ENCODE assay signal across 1 cellular context in the genomic region with DNA sequence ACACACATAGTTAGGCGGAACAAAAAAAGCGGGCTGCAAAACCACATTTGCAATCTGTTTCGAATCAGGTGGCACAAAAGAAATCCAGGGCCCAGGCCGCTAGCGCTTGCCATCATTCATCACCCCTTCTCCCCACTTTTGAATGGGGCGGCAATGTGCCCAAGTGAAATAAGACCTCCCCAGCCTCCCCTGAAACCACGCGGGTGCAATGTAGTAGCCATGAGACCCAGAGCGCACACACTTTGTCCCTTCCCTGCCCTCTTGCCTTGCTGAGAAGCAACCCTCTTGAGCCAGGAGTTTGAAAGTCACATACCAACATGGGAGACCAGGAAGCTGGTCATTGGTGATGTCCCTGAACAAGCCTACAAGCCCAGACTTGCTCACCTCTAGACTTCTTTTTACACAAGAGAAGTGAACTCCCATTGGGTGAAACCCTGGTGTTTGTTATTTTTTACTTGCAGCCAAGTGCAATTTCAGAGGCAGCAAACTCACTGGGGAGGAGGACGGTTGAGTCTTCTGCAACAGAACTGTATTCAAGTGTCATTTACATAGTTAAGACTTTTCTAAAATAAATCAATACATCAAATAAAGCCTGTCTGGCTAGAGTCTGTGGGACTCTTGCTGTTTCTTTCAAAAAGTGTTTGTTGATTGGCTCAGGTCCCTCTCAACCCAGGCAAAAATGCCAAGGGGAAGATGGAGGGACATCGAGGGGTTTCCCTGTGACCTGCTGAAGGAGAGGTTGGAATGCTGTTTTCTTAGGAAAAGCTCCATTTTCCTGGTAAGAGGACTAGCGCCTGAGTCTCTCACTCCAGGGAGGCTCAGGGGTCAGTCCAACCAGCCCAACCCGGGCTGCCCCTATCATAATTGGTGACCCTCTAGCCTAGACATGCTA.
TF ChIP-seq lines count a peak whose summit lies in the region.

No MANE protein-coding gene starts in this region.

TF ChIP-seq in HepG2, 621 proteins besides CTCF, POLR2A, EP300 and RAD21 (continued from another document and continues in another):
- TF ChIP-seq ZNF292 (CRISPR knock-in tag; IDR thresholded peaks at IDR 0.05; ENCODE audit: borderline replicate concordance, low read depth), result peak; percentile 24; the same call in 1 of the 2 replicates
- TF ChIP-seq, protein P1, sequence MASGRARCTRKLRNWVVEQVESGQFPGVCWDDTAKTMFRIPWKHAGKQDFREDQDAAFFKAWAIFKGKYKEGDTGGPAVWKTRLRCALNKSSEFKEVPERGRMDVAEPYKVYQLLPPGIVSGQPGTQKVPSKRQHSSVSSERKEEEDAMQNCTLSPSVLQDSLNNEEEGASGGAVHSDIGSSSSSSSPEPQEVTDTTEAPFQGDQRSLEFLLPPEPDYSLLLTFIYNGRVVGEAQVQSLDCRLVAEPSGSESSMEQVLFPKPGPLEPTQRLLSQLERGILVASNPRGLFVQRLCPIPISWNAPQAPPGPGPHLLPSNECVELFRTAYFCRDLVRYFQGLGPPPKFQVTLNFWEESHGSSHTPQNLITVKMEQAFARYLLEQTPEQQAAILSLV (CRISPR knock-in tag; IDR thresholded peaks at IDR 0.05; ENCODE audit: borderline replicate concordance), result 0 out of 2 replicates have a peak, but pooled peaks have one; percentile 47
- TF ChIP-seq, protein P2, sequence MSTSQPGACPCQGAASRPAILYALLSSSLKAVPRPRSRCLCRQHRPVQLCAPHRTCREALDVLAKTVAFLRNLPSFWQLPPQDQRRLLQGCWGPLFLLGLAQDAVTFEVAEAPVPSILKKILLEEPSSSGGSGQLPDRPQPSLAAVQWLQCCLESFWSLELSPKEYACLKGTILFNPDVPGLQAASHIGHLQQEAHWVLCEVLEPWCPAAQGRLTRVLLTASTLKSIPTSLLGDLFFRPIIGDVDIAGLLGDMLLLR (CRISPR knock-in tag; IDR thresholded peaks at IDR 0.05), result 0 out of 2 replicates have a peak, but pooled peaks have one; percentile 15
- TF ChIP-seq ZNF264 (CRISPR knock-in tag; IDR thresholded peaks at IDR 0.05), result 0 out of 2 replicates have a peak, but pooled peaks have one; percentile 22
- TF ChIP-seq ZNF598 (CRISPR knock-in tag; IDR thresholded peaks at IDR 0.05; ENCODE audit: borderline replicate concordance), result no peak
- TF ChIP-seq HNF4A (CRISPR knock-in tag; IDR thresholded peaks at IDR 0.05), result 0 out of 2 replicates have a peak, but pooled peaks have one; percentile 11
- TF ChIP-seq, protein P3, sequence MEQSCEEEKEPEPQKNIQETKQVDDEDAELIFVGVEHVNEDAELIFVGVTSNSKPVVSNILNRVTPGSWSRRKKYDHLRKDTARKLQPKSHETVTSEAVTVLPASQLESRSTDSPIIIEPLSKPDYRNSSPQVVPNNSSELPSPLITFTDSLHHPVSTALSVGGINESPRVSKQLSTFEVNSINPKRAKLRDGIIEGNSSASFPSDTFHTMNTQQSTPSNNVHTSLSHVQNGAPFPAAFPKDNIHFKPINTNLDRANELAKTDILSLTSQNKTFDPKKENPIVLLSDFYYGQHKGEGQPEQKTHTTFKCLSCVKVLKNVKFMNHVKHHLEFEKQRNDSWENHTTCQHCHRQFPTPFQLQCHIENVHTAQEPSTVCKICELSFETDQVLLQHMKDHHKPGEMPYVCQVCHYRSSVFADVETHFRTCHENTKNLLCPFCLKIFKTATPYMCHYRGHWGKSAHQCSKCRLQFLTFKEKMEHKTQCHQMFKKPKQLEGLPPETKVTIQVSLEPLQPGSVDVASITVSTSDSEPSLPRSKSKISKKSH (CRISPR knock-in tag; IDR thresholded peaks at IDR 0.05; ENCODE audit: borderline replicate concordance), result 0 out of 2 replicates have a peak, but pooled peaks have one; percentile 47
- TF ChIP-seq, protein P4, sequence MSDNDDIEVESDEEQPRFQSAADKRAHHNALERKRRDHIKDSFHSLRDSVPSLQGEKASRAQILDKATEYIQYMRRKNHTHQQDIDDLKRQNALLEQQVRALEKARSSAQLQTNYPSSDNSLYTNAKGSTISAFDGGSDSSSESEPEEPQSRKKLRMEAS (IDR thresholded peaks at IDR 0.05), result no peak; the same call in 1 of the 2 replicates
- no peak for TF ChIP-seq SUZ12 (IDR thresholded peaks at IDR 0.05; ENCODE audit: low read depth, low read length)
- TF ChIP-seq SOX6 (IDR thresholded peaks at IDR 0.05), result no peak
- peak; percentile 41; the same call in 1 of the 2 replicates for TF ChIP-seq SOX6 (CRISPR knock-in tag; IDR thresholded peaks at IDR 0.05)
- TF ChIP-seq ZBTB38 (CRISPR knock-in tag; IDR thresholded peaks at IDR 0.05), result peak; percentile 43; the same call in 1 of the 2 replicates
- peak; percentile 44; the same call in 1 of the 2 replicates for TF ChIP-seq HDAC1 (CRISPR knock-in tag; IDR thresholded peaks at IDR 0.05)
- TF ChIP-seq TP53 (CRISPR knock-in tag; conservative IDR thresholded peaks at IDR 0.05), result peak; percentile 96
- TF ChIP-seq, protein P5, sequence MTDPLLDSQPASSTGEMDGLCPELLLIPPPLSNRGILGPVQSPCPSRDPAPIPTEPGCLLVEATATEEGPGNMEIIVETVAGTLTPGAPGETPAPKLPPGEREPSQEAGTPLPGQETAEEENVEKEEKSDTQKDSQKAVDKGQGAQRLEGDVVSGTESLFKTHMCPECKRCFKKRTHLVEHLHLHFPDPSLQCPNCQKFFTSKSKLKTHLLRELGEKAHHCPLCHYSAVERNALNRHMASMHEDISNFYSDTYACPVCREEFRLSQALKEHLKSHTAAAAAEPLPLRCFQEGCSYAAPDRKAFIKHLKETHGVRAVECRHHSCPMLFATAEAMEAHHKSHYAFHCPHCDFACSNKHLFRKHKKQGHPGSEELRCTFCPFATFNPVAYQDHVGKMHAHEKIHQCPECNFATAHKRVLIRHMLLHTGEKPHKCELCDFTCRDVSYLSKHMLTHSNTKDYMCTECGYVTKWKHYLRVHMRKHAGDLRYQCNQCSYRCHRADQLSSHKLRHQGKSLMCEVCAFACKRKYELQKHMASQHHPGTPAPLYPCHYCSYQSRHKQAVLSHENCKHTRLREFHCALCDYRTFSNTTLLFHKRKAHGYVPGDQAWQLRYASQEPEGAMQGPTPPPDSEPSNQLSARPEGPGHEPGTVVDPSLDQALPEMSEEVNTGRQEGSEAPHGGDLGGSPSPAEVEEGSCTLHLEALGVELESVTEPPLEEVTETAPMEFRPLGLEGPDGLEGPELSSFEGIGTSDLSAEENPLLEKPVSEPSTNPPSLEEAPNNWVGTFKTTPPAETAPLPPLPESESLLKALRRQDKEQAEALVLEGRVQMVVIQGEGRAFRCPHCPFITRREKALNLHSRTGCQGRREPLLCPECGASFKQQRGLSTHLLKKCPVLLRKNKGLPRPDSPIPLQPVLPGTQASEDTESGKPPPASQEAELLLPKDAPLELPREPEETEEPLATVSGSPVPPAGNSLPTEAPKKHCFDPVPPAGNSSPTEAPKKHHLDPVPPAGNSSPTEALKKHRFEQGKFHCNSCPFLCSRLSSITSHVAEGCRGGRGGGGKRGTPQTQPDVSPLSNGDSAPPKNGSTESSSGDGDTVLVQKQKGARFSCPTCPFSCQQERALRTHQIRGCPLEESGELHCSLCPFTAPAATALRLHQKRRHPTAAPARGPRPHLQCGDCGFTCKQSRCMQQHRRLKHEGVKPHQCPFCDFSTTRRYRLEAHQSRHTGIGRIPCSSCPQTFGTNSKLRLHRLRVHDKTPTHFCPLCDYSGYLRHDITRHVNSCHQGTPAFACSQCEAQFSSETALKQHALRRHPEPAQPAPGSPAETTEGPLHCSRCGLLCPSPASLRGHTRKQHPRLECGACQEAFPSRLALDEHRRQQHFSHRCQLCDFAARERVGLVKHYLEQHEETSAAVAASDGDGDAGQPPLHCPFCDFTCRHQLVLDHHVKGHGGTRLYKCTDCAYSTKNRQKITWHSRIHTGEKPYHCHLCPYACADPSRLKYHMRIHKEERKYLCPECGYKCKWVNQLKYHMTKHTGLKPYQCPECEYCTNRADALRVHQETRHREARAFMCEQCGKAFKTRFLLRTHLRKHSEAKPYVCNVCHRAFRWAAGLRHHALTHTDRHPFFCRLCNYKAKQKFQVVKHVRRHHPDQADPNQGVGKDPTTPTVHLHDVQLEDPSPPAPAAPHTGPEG (CRISPR knock-in tag; IDR thresholded peaks at IDR 0.05), result 0 out of 2 replicates have a peak, but pooled peaks have one; percentile 36
- TF ChIP-seq, protein P6, sequence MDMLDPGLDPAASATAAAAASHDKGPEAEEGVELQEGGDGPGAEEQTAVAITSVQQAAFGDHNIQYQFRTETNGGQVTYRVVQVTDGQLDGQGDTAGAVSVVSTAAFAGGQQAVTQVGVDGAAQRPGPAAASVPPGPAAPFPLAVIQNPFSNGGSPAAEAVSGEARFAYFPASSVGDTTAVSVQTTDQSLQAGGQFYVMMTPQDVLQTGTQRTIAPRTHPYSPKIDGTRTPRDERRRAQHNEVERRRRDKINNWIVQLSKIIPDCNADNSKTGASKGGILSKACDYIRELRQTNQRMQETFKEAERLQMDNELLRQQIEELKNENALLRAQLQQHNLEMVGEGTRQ (IDR thresholded peaks at IDR 0.05; ENCODE audit: low read depth, low read length), result no peak
- TF ChIP-seq, protein P6 (CRISPR knock-in tag; IDR thresholded peaks at IDR 0.05; ENCODE audit: borderline replicate concordance), result no peak
- TF ChIP-seq ZFP90 (CRISPR knock-in tag; IDR thresholded peaks at IDR 0.05; ENCODE audit: borderline replicate concordance), result peak; percentile 10; the same call in 1 of the 2 replicates
- TF ChIP-seq, protein P7, sequence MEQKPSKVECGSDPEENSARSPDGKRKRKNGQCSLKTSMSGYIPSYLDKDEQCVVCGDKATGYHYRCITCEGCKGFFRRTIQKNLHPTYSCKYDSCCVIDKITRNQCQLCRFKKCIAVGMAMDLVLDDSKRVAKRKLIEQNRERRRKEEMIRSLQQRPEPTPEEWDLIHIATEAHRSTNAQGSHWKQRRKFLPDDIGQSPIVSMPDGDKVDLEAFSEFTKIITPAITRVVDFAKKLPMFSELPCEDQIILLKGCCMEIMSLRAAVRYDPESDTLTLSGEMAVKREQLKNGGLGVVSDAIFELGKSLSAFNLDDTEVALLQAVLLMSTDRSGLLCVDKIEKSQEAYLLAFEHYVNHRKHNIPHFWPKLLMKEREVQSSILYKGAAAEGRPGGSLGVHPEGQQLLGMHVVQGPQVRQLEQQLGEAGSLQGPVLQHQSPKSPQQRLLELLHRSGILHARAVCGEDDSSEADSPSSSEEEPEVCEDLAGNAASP (CRISPR knock-in tag; IDR thresholded peaks at IDR 0.05; ENCODE audit: borderline replicate concordance), result 0 out of 2 replicates have a peak, but pooled peaks have one; percentile 6
- TF ChIP-seq, protein P8, sequence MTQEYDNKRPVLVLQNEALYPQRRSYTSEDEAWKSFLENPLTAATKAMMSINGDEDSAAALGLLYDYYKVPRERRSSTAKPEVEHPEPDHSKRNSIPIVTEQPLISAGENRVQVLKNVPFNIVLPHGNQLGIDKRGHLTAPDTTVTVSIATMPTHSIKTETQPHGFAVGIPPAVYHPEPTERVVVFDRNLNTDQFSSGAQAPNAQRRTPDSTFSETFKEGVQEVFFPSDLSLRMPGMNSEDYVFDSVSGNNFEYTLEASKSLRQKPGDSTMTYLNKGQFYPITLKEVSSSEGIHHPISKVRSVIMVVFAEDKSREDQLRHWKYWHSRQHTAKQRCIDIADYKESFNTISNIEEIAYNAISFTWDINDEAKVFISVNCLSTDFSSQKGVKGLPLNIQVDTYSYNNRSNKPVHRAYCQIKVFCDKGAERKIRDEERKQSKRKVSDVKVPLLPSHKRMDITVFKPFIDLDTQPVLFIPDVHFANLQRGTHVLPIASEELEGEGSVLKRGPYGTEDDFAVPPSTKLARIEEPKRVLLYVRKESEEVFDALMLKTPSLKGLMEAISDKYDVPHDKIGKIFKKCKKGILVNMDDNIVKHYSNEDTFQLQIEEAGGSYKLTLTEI (CRISPR knock-in tag; conservative IDR thresholded peaks at IDR 0.05), result no peak
- TF ChIP-seq ZMYM4 (CRISPR knock-in tag; IDR thresholded peaks at IDR 0.05), result no peak
- TF ChIP-seq, protein P9, sequence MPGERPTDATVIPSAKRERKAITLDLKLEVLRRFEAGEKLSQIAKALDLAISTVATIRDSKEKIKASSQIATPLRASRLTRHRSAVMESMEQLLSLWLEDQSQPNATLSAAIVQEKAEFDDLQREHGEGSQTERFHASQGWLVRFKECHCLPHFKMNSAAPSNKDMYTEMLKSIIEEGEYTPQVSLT (CRISPR knock-in tag; IDR thresholded peaks at IDR 0.05; ENCODE audit: borderline replicate concordance, low read depth), result no peak
- TF ChIP-seq, protein P10, sequence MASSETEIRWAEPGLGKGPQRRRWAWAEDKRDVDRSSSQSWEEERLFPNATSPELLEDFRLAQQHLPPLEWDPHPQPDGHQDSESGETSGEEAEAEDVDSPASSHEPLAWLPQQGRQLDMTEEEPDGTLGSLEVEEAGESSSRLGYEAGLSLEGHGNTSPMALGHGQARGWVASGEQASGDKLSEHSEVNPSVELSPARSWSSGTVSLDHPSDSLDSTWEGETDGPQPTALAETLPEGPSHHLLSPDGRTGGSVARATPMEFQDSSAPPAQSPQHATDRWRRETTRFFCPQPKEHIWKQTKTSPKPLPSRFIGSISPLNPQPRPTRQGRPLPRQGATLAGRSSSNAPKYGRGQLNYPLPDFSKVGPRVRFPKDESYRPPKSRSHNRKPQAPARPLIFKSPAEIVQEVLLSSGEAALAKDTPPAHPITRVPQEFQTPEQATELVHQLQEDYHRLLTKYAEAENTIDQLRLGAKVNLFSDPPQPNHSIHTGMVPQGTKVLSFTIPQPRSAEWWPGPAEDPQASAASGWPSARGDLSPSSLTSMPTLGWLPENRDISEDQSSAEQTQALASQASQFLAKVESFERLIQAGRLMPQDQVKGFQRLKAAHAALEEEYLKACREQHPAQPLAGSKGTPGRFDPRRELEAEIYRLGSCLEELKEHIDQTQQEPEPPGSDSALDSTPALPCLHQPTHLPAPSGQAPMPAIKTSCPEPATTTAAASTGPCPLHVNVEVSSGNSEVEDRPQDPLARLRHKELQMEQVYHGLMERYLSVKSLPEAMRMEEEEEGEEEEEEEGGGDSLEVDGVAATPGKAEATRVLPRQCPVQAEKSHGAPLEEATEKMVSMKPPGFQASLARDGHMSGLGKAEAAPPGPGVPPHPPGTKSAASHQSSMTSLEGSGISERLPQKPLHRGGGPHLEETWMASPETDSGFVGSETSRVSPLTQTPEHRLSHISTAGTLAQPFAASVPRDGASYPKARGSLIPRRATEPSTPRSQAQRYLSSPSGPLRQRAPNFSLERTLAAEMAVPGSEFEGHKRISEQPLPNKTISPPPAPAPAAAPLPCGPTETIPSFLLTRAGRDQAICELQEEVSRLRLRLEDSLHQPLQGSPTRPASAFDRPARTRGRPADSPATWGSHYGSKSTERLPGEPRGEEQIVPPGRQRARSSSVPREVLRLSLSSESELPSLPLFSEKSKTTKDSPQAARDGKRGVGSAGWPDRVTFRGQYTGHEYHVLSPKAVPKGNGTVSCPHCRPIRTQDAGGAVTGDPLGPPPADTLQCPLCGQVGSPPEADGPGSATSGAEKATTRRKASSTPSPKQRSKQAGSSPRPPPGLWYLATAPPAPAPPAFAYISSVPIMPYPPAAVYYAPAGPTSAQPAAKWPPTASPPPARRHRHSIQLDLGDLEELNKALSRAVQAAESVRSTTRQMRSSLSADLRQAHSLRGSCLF (CRISPR knock-in tag; IDR thresholded peaks at IDR 0.05; ENCODE audit: borderline replicate concordance), result no peak
- peak; percentile 14; the same call in 1 of the 2 replicates for TF ChIP-seq NR2F2 (IDR thresholded peaks at IDR 0.05; ENCODE audit: borderline replicate concordance, low read depth)
